ENCODE assay signal across 9 cellular contexts in the genomic region with DNA sequence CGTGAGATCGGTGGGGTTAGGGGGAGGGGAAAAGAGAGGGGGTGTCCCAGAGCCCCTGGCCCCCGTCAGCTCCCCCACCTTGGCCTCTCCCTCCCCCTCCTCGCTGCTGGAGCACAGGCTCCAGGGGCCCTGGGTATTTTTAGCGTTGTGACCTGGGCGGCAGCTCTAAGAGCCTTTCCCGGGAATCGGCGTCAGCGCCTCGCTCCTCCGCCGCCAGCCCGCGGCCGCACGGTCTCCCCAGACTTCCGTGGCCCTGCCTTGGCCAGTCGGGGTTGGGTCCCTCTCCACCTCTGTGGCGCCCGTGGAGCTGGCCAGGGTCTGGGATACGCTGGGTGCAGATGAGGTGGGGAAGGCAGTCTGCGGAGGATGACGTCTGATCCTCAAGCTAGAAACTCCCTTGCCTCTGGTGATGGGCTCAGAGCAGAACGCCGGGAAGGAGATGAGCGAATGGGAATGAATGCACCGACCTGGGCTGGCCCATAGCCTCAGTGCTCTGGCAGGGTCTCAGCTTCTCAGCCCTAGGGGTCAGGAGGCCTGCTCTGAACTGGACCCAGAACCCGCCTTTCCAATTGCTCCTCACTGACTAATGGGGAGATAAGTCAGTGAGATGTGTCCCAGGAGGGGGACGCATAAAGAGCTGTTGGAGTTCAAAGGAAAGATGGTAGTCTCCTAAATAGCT. TPM values are rescaled to one million over a fixed set of nuclear protein-coding genes. Genes with fewer than 3 reads are reported as not detected.
DNase-seq lines count a peak whose midpoint lies in the region; ATAC-seq lines count a peak whose summit lies in the region.
"Had no signal": no experiment of that assay in that cellular context is flagged by ENCODE, and none has a peak within 500 bp of the region (broad histone marks: within the 10 kb centered on the region; RNA-seq: fewer than 3 reads in every experiment).

No MANE protein-coding gene starts in this region.

- DNase-seq in DMS153 (lab: John Stamatoyannopoulos, UW): peak; percentile 13
- peak; percentile 53 for DNase-seq in NCI-H526 treated with DMSO at 0.1 percent for 48 hours (lab: John Stamatoyannopoulos, UW)
- DNase-seq in left colon: peak; percentile 41 to 51
- no peak for DNase-seq in stimulated activated effector memory CD8-positive, alpha-beta T cell treated with anti-CD3 and anti-CD28 coated beads, Interleukin-12 subunit alpha, Interleukin-12 subunit beta, amount 100 ng/mL, for 72 hours (ENCODE audit: low spot score in 2 of 2)
- no peak for DNase-seq in activated CD4-positive, CD25-positive, alpha-beta regulatory T cell treated with anti-CD3 and anti-CD28 coated beads, Interleukin-2, amount 50 U/mL, for 72 hours
- no peak for DNase-seq in Kasumi-1 (lab: John Stamatoyannopoulos, UW)

- ATAC-seq in left colon: peak; percentile 34
- no peak for ATAC-seq in stimulated activated effector memory CD8-positive, alpha-beta T cell treated with anti-CD3 and anti-CD28 coated beads, Interleukin-12 subunit alpha, Interleukin-12 subunit beta, amount 100 ng/mL, for 72 hours
- ATAC-seq in HG03460 (IDR thresholded peaks at IDR 0.05; ENCODE audit: unreplicated experiment): no peak

- no peaks in the 10 kb centered on the region for H3K36me3 Mint-ChIP-seq in stimulated activated effector memory CD8-positive, alpha-beta T cell treated with anti-CD3 and anti-CD28 coated beads, Interleukin-12 subunit alpha, Interleukin-12 subunit beta, amount 100 ng/mL, for 72 hours

- H3K27ac ChIP-seq in cingulate gyrus (ENCODE audit: low read depth, low read length): peak overlapping the region; percentile 98

- H3K4me1 Mint-ChIP-seq in stimulated activated effector memory CD8-positive, alpha-beta T cell treated with anti-CD3 and anti-CD28 coated beads, Interleukin-12 subunit alpha, Interleukin-12 subunit beta, amount 100 ng/mL, for 72 hours: peaks cover 25% of the 10 kb centered on the region

- intact Hi-C loops in left colon (cut with DNase I, micrococcal nuclease): no loop called here

- no peaks in the 10 kb centered on the region for H3K9me3 Mint-ChIP-seq in stimulated activated effector memory CD8-positive, alpha-beta T cell treated with anti-CD3 and anti-CD28 coated beads, Interleukin-12 subunit alpha, Interleukin-12 subunit beta, amount 100 ng/mL, for 72 hours

- H3K4me3 Mint-ChIP-seq in stimulated activated effector memory CD8-positive, alpha-beta T cell treated with anti-CD3 and anti-CD28 coated beads, Interleukin-12 subunit alpha, Interleukin-12 subunit beta, amount 100 ng/mL, for 72 hours: peak overlapping the region; percentile 68

- H3K27ac Mint-ChIP-seq in stimulated activated effector memory CD8-positive, alpha-beta T cell treated with anti-CD3 and anti-CD28 coated beads, Interleukin-12 subunit alpha, Interleukin-12 subunit beta, amount 100 ng/mL, for 72 hours: no peak overlapping the region

RNA-seq across cellular contexts. Expression of a gene that starts 0.9 kb away (rescaled TPM):
- total RNA-seq in left colon: 100 to 1,000 TPM; 123 to 135 TPM

RNA-seq across cellular contexts. Expression of a gene that starts 8.7 kb away (rescaled TPM):
- 100 to 1,000 TPM; 122 to 152 TPM for total RNA-seq in left colon

RNA-seq across cellular contexts. Expression of a gene that starts 29.1 kb away (rescaled TPM):
- total RNA-seq in left colon: under 1 TPM; 0.59 to 0.85 TPM
- total RNA-seq: M059J had no signal

RNA-seq across cellular contexts. Expression of a gene that starts 44.2 kb away (rescaled TPM):
- 10 to 100 TPM; 25.2 to 32.4 TPM for total RNA-seq in left colon

RNA-seq across cellular contexts. Expression of a gene that starts 59.0 kb away (rescaled TPM):
- total RNA-seq in left colon: 100 to 1,000 TPM in 1 of 2 donors, 10 to 100 TPM in 1; 85.4 to 144 TPM

Comparison
In these comparisons a context has a peak if more than half of its experiments do, and no peak if none do; other contexts are left out.
1. DNase-seq: peak in DMS153 (single experiment), NCI-H526 treated with DMSO at 0.1 percent for 48 hours (single experiment) and left colon (2 of 2); none in stimulated activated effector memory CD8-positive, alpha-beta T cell treated with anti-CD3 and anti-CD28 coated beads, Interleukin-12 subunit alpha, Interleukin-12 subunit beta, amount 100 ng/mL, for 72 hours (0 of 2), activated CD4-positive, CD25-positive, alpha-beta regulatory T cell treated with anti-CD3 and anti-CD28 coated beads, Interleukin-2, amount 50 U/mL, for 72 hours (single experiment) and Kasumi-1 (0 of 2).